In the genomic region with DNA sequence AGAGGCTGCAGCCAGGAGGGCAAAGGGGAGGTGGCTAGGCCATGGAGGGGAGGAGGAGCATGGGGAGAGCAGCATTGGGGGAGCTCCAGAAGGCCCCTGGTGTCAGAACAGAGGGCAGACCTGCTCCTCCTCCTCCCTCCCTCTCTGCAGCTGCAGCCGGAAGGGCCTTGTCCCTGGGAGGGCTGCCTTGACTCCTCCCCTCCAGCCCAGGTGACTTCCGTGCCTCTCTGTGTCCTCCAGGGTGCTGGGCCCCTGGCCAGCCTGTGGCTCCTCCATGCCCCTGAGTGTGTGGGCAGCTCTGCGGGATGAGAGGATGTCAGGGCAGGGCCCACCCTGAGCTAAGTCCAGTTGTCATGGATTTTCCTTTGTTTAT, we compare ENCODE assay signal across 20 cellular contexts.
DNase-seq lines count a peak whose midpoint lies in the region; ATAC-seq and TF ChIP-seq lines count a peak whose summit lies in the region.
"Had no signal": no experiment of that assay in that cellular context is flagged by ENCODE, and none has a peak within 500 bp of the region (broad histone marks: within the 10 kb centered on the region; RNA-seq: fewer than 3 reads in every experiment).

No MANE protein-coding gene starts in this region.

- H3K4me1 Mint-ChIP-seq in GM23338 (peaks cover 11% of the 10 kb centered on the region), glutamatergic neuron (ENCODE audit: low read depth, unreplicated experiment) (peaks cover 2% of the 10 kb centered on the region)

- no peaks in the 10 kb centered on the region for H3K9me3 ChIP-seq in stomach
- H3K9me3 ChIP-seq: psoas muscle, SJSA1, suprapubic skin had no signal

- TF ChIP-seq POLR2A in stomach (IDR thresholded peaks at IDR 0.05): no peak

- peak; percentile 28 for DNase-seq in COLO668 (lab: John Stamatoyannopoulos, UW; ENCODE audit: unreplicated experiment)
- no peak for DNase-seq in GM23338 (ENCODE audit: low spot score)
- peak; percentile 55 for DNase-seq in NCI-H2171 treated with DMSO at 0.1 percent for 48 hours (lab: John Stamatoyannopoulos, UW)
- peak; percentile 46 for DNase-seq in iPS-NIHi11 (ENCODE audit: low spot score)
- no peak for DNase-seq in glutamatergic neuron
- no peak for DNase-seq in stomach
- DNase-seq in T-helper 1 cell: no peak
- DNase-seq: activated CD4-positive, alpha-beta memory T cell treated with anti-CD3 and anti-CD28 coated beads for 36 hours; activated T-cell treated with anti-CD3 and anti-CD28 coated beads, Interleukin-2, amount 50 U/mL, for 48 hours; hippocampal formation; MV-4-11; nephron progenitor cell; OCI-M1; psoas muscle; small intestine; stimulated activated CD4-positive, alpha-beta T cell treated with anti-CD3 and anti-CD28 coated beads, Interleukin-4, amount 100 ng/mL, for 24 hours; T-helper 2 cell had no signal

- peak; percentile 53 for ATAC-seq in GM23338
- ATAC-seq: psoas muscle had no signal

- H4K20me1 ChIP-seq in GM23338 (replicated peaks; ENCODE audit: insufficient read depth): no peaks in the 10 kb centered on the region

- no peak overlapping the region for H2AFZ ChIP-seq in GM23338

- H3K27me3 Mint-ChIP-seq in GM23338 (ENCODE audit: insufficient read depth, low read depth, poor library complexity) (peaks cover 11% of the 10 kb centered on the region), glutamatergic neuron (ENCODE audit: unreplicated experiment) (peaks cover 15% of the 10 kb centered on the region)

- no peaks in the 10 kb centered on the region for H3K9me2 ChIP-seq in GM23338 (ENCODE audit: insufficient read depth)

- H3K36me3 ChIP-seq in GM23338 (ENCODE audit: insufficient read depth): no peaks in the 10 kb centered on the region
- H3K36me3 ChIP-seq in stomach: no peaks in the 10 kb centered on the region
- H3K36me3 ChIP-seq: SJSA1, suprapubic skin had no signal

- H3K9me3 Mint-ChIP-seq in GM23338: no peaks in the 10 kb centered on the region
- peaks cover 3% of the 10 kb centered on the region for H3K9me3 Mint-ChIP-seq in glutamatergic neuron (ENCODE audit: unreplicated experiment)
- H3K9me3 Mint-ChIP-seq: activated CD4-positive, alpha-beta memory T cell treated with anti-CD3 and anti-CD28 coated beads for 36 hours; activated naive CD4-positive, alpha-beta T cell treated with anti-CD3 and anti-CD28 coated beads, Interleukin-2, amount 50 U/mL, for 24 hours; nephron progenitor cell had no signal

- intact Hi-C loops in stomach (cut with DNase I; ENCODE audit: low total_unique reads): no loop called here

- peaks cover 4% of the 10 kb centered on the region; the same call in 1 of the 2 replicates for H3K27me3 ChIP-seq in GM23338 (ENCODE audit: insufficient read depth)
- peaks cover 4 to 26% (median 20%) of the 10 kb centered on the region in 3 donors for H3K27me3 ChIP-seq in stomach
- H3K27me3 ChIP-seq: SJSA1 had no signal

- H3K4me2 ChIP-seq in GM23338: no peak overlapping the region

- H3K4me3 Mint-ChIP-seq in GM23338 (no peak overlapping the region), glutamatergic neuron (ENCODE audit: unreplicated experiment) (no peak overlapping the region)
- H3K4me3 Mint-ChIP-seq: activated CD4-positive, alpha-beta memory T cell treated with anti-CD3 and anti-CD28 coated beads for 36 hours; activated naive CD4-positive, alpha-beta T cell treated with anti-CD3 and anti-CD28 coated beads, Interleukin-2, amount 50 U/mL, for 24 hours; nephron progenitor cell had no signal

- H3K27ac ChIP-seq in GM23338 (ENCODE audit: low read depth): no peak overlapping the region
- H3K27ac ChIP-seq in stomach: no peak overlapping the region
- H3K27ac ChIP-seq: psoas muscle, SJSA1, suprapubic skin had no signal

- H3K27ac Mint-ChIP-seq in GM23338 (no peak overlapping the region), glutamatergic neuron (ENCODE audit: unreplicated experiment) (no peak overlapping the region)
- H3K27ac Mint-ChIP-seq: activated CD4-positive, alpha-beta memory T cell treated with anti-CD3 and anti-CD28 coated beads for 36 hours; nephron progenitor cell had no signal

- WGBS in stomach, 5 donors: 31 to 86% (median 56%) methylated on average over 1 to 3 of the region's 3 CpGs

- no peaks in the 10 kb centered on the region for H3F3A ChIP-seq in GM23338 (replicated peaks; ENCODE audit: low read depth)

- H3K4me3 ChIP-seq in GM23338: no peak overlapping the region
- H3K4me3 ChIP-seq in stomach: no peak overlapping the region
- H3K4me3 ChIP-seq: psoas muscle, SJSA1, suprapubic skin had no signal

- TF ChIP-seq CTCF in GM23338 (conservative IDR thresholded peaks at IDR 0.05; ENCODE audit: low read depth in 2 of 2) (no peak), glutamatergic neuron (IDR thresholded peaks at IDR 0.05; ENCODE audit: partially characterized antibody, unreplicated experiment) (no peak), stomach (IDR thresholded peaks at IDR 0.05) (no peak)

- H3K79me2 ChIP-seq in GM23338 (replicated peaks; ENCODE audit: insufficient read depth): no peaks in the 10 kb centered on the region

- H3K4me1 ChIP-seq in GM23338 (ENCODE audit: insufficient read depth): no peaks in the 10 kb centered on the region
- peaks cover 5 to 10% (median 7%) of the 10 kb centered on the region in 4 donors for H3K4me1 ChIP-seq in stomach
- H3K4me1 ChIP-seq: psoas muscle, SJSA1, suprapubic skin had no signal

- TF ChIP-seq EP300 in stomach (IDR thresholded peaks at IDR 0.05): no peak

- H3K36me3 Mint-ChIP-seq in GM23338 (ENCODE audit: low read depth): no peaks in the 10 kb centered on the region
- H3K36me3 Mint-ChIP-seq in glutamatergic neuron (ENCODE audit: unreplicated experiment): no peaks in the 10 kb centered on the region
- H3K36me3 Mint-ChIP-seq: activated CD4-positive, alpha-beta memory T cell treated with anti-CD3 and anti-CD28 coated beads for 36 hours; activated naive CD4-positive, alpha-beta T cell treated with anti-CD3 and anti-CD28 coated beads, Interleukin-2, amount 50 U/mL, for 24 hours had no signal

TF ChIP-seq in GM23338, 12 proteins besides CTCF, POLR2A, EP300 and RAD21 (continues in another document):
- TF ChIP-seq ZNF331 (CRISPR knock-in tag; IDR thresholded peaks at IDR 0.05; ENCODE audit: low read depth) (no peak), POLR2AphosphoS5 (IDR thresholded peaks at IDR 0.05; ENCODE audit: low read depth) (no peak), CREB1 (CRISPR knock-in tag; IDR thresholded peaks at IDR 0.05; ENCODE audit: low read depth) (no peak), ETS1 (IDR thresholded peaks at IDR 0.05) (no peak), EZH2 (IDR thresholded peaks at IDR 0.05; ENCODE audit: low read depth, unreplicated experiment) (no peak), EZH2phosphoT487 (IDR thresholded peaks at IDR 0.05; ENCODE audit: unreplicated experiment) (no peak), NANOG (IDR thresholded peaks at IDR 0.05; ENCODE audit: borderline replicate concordance) (no peak)
- TF ChIP-seq, protein P1, sequence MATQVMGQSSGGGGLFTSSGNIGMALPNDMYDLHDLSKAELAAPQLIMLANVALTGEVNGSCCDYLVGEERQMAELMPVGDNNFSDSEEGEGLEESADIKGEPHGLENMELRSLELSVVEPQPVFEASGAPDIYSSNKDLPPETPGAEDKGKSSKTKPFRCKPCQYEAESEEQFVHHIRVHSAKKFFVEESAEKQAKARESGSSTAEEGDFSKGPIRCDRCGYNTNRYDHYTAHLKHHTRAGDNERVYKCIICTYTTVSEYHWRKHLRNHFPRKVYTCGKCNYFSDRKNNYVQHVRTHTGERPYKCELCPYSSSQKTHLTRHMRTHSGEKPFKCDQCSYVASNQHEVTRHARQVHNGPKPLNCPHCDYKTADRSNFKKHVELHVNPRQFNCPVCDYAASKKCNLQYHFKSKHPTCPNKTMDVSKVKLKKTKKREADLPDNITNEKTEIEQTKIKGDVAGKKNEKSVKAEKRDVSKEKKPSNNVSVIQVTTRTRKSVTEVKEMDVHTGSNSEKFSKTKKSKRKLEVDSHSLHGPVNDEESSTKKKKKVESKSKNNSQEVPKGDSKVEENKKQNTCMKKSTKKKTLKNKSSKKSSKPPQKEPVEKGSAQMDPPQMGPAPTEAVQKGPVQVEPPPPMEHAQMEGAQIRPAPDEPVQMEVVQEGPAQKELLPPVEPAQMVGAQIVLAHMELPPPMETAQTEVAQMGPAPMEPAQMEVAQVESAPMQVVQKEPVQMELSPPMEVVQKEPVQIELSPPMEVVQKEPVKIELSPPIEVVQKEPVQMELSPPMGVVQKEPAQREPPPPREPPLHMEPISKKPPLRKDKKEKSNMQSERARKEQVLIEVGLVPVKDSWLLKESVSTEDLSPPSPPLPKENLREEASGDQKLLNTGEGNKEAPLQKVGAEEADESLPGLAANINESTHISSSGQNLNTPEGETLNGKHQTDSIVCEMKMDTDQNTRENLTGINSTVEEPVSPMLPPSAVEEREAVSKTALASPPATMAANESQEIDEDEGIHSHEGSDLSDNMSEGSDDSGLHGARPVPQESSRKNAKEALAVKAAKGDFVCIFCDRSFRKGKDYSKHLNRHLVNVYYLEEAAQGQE (IDR thresholded peaks at IDR 0.05; ENCODE audit: unreplicated experiment): no peak

Comparison
In these comparisons a context has a peak if more than half of its experiments do, and no peak if none do; other contexts are left out.
1. DNase-seq: peak in COLO668 (single experiment), NCI-H2171 treated with DMSO at 0.1 percent for 48 hours (single experiment) and iPS-NIHi11 (single experiment); none in GM23338 (single experiment), glutamatergic neuron (single experiment), stomach (single experiment) and T-helper 1 cell (0 of 5).